Comparison of ENCODE assay signal across 24 cellular contexts in genomic region chr9:104339692-104340091, GRCh38.
DNase-seq lines count a peak whose midpoint lies in the region; ATAC-seq and TF ChIP-seq lines count a peak whose summit lies in the region.
"Had no signal": no experiment of that assay in that cellular context is flagged by ENCODE, and none has a peak within 500 bp of the region (broad histone marks: within the 10 kb centered on the region; RNA-seq: fewer than 3 reads in every experiment).

No MANE protein-coding gene starts in this region.

- ATAC-seq in SK-N-SH treated with all-trans-retinoic acid at 6 μM for 48 hours, result peak; percentile 71; the same call in 2 of the 3 replicates
- ATAC-seq in foreskin keratinocyte, result peak; percentile 70
- ATAC-seq in activated naive CD8-positive, alpha-beta T cell treated with anti-CD3 and anti-CD28 coated beads, Interleukin-2, amount 50 U/mL, for 24 hours, result no peak
- no peak for ATAC-seq in HG03039 (IDR thresholded peaks at IDR 0.05; ENCODE audit: unreplicated experiment)
- ATAC-seq: GM12878, K562 had no signal

- no peak overlapping the region for H3K4me3 Mint-ChIP-seq in activated naive CD8-positive, alpha-beta T cell treated with anti-CD3 and anti-CD28 coated beads, Interleukin-2, amount 50 U/mL, for 24 hours
- H3K4me3 Mint-ChIP-seq: CD4-positive, alpha-beta T cell had no signal

- no peak overlapping the region for H3K27ac Mint-ChIP-seq in activated naive CD8-positive, alpha-beta T cell treated with anti-CD3 and anti-CD28 coated beads, Interleukin-2, amount 50 U/mL, for 24 hours
- H3K27ac Mint-ChIP-seq: CD4-positive, alpha-beta T cell had no signal

- no peaks in the 10 kb centered on the region for H3K36me3 Mint-ChIP-seq in activated naive CD8-positive, alpha-beta T cell treated with anti-CD3 and anti-CD28 coated beads, Interleukin-2, amount 50 U/mL, for 24 hours (ENCODE audit: low read depth)

- no peaks in the 10 kb centered on the region for H3K36me3 ChIP-seq in colonic mucosa
- H3K36me3 ChIP-seq: SJSA1 had no signal

- no peaks in the 10 kb centered on the region for H3K27me3 ChIP-seq in foreskin keratinocyte
- H3K27me3 ChIP-seq in colonic mucosa, result no peaks in the 10 kb centered on the region
- H3K27me3 ChIP-seq: BLaER1 treated with 17β-estradiol and CSF1 and Interleukin-3, amounts not matched to agents 10 nM and 100 nM; SJSA1 had no signal

- H3K27ac ChIP-seq in foreskin keratinocyte (no peak overlapping the region), colonic mucosa (no peak overlapping the region)
- H3K27ac ChIP-seq: BLaER1 treated with 17β-estradiol and CSF1 and Interleukin-3, amounts not matched to agents 10 nM and 100 nM; PC-9; SJSA1 had no signal

- no peaks in the 10 kb centered on the region for H3K9me3 ChIP-seq in colonic mucosa
- H3K9me3 ChIP-seq: SJSA1 had no signal

- no peaks in the 10 kb centered on the region for H3K27me3 Mint-ChIP-seq in activated naive CD8-positive, alpha-beta T cell treated with anti-CD3 and anti-CD28 coated beads, Interleukin-2, amount 50 U/mL, for 24 hours
- H3K27me3 Mint-ChIP-seq: CD4-positive, alpha-beta T cell had no signal

- intact Hi-C loops in colonic mucosa (cut with DNase I), result no loop called here

- peak; percentile 44 for DNase-seq in Daoy (ENCODE audit: low read depth)
- DNase-seq in HT1080 (ENCODE audit: low read depth), result peak; percentile 30
- no peak for DNase-seq in foreskin keratinocyte
- DNase-seq in colonic mucosa, result no peak
- DNase-seq in activated naive CD8-positive, alpha-beta T cell treated with anti-CD3 and anti-CD28 coated beads, Interleukin-2, amount 50 U/mL, for 24 hours, result no peak
- no peak for DNase-seq in activated T-cell treated with anti-CD3 and anti-CD28 coated beads, Interleukin-2, amount 50 U/mL, for 48 hours
- DNase-seq: AML-193; CD4-positive, alpha-beta T cell; GOT3; Kasumi-1; NCI-H146; NCI-H1930; NCI-H2107; NCI-H524; NCI-H748 treated with DMSO at 0.1 percent for 48 hours; PC-9; Right ventricle myocardium superior; RPMI8226 had no signal

- H3K4me1 Mint-ChIP-seq in activated naive CD8-positive, alpha-beta T cell treated with anti-CD3 and anti-CD28 coated beads, Interleukin-2, amount 50 U/mL, for 24 hours, result no peaks in the 10 kb centered on the region

- TF ChIP-seq CTCF in foreskin keratinocyte (conservative IDR thresholded peaks at IDR 0.05), result no peak
- no peak for TF ChIP-seq CTCF in colonic mucosa (IDR thresholded peaks at IDR 0.05)

- no peak overlapping the region for H3K9ac ChIP-seq in colonic mucosa (ENCODE audit: low read depth in 2 of 2, low read length in 2 of 2)
- H3K9ac ChIP-seq: BLaER1 treated with 17β-estradiol and CSF1 and Interleukin-3, amounts not matched to agents 10 nM and 100 nM had no signal

- no peak overlapping the region for H3K4me3 ChIP-seq in colonic mucosa
- H3K4me3 ChIP-seq: BLaER1 treated with 17β-estradiol and CSF1 and Interleukin-3, amounts not matched to agents 10 nM and 100 nM; GM12878; K562; PC-9; SJSA1 had no signal

- H3K9me3 Mint-ChIP-seq in activated naive CD8-positive, alpha-beta T cell treated with anti-CD3 and anti-CD28 coated beads, Interleukin-2, amount 50 U/mL, for 24 hours, result peaks cover 8% of the 10 kb centered on the region

- no peaks in the 10 kb centered on the region for H3K4me1 ChIP-seq in foreskin keratinocyte
- H3K4me1 ChIP-seq in colonic mucosa, result no peaks in the 10 kb centered on the region
- H3K4me1 ChIP-seq: SJSA1 had no signal

TF ChIP-seq in SK-N-SH treated with all-trans-retinoic acid at 6 μM for 48 hours, 23 proteins besides CTCF, POLR2A, EP300 and RAD21:
- no peak for TF ChIP-seq ZNF565 (CRISPR knock-in tag; conservative IDR thresholded peaks at IDR 0.05; ENCODE audit: low read depth)
- no peak for TF ChIP-seq CREB5 (CRISPR knock-in tag; IDR thresholded peaks at IDR 0.05; ENCODE audit: low read depth)
- no peak for TF ChIP-seq ARNTL (CRISPR knock-in tag; IDR thresholded peaks at IDR 0.05; ENCODE audit: borderline replicate concordance, low read depth)
- TF ChIP-seq POU6F1 (CRISPR knock-in tag; IDR thresholded peaks at IDR 0.05; ENCODE audit: borderline replicate concordance, low read depth), result no peak
- TF ChIP-seq ZFP30 (CRISPR knock-in tag; IDR thresholded peaks at IDR 0.05), result no peak
- no peak for TF ChIP-seq TCF4 (CRISPR knock-in tag; IDR thresholded peaks at IDR 0.05; ENCODE audit: borderline replicate concordance)
- TF ChIP-seq BACH2 (CRISPR knock-in tag; IDR thresholded peaks at IDR 0.05; ENCODE audit: borderline replicate concordance), result no peak
- TF ChIP-seq ZNF70 (CRISPR knock-in tag; IDR thresholded peaks at IDR 0.05), result no peak

Comparison
In these comparisons a context has a peak if more than half of its experiments do, and no peak if none do; other contexts are left out.
1. DNase-seq: peak in Daoy (single experiment) and HT1080 (single experiment); none in foreskin keratinocyte (0 of 2), colonic mucosa (single experiment), activated naive CD8-positive, alpha-beta T cell treated with anti-CD3 and anti-CD28 coated beads, Interleukin-2, amount 50 U/mL, for 24 hours (single experiment) and activated T-cell treated with anti-CD3 and anti-CD28 coated beads, Interleukin-2, amount 50 U/mL, for 48 hours (0 of 2).
2. ATAC-seq: peak in SK-N-SH treated with all-trans-retinoic acid at 6 μM for 48 hours (single experiment) and foreskin keratinocyte (single experiment); none in activated naive CD8-positive, alpha-beta T cell treated with anti-CD3 and anti-CD28 coated beads, Interleukin-2, amount 50 U/mL, for 24 hours (single experiment) and HG03039 (single experiment).